In the genomic region with DNA sequence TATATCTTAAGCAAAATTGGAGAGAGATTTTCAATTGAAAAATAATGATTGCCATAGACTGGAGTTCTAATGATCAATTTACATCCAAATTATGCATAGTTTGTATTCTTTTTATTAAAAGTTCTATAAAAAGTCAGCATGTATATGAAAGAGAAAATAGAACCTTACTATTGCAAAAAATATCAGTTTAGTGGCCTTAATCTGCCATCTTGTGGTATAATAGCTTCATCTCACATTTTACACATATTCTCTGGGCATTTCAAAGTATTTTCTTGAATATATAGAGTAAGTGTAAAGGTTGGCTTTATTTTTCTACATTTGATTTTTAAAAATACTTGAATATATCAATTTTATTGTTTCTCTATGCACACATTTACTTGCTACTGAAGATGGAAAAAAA, we compare ENCODE assay signal across 12 cellular contexts.
A peak's percentile ranks its signal among the peaks of the same experiment; 100 is the strongest.
DNase-seq lines count a peak whose midpoint lies in the region; ATAC-seq and TF ChIP-seq lines count a peak whose summit lies in the region.
"Had no signal": no experiment of that assay in that cellular context is flagged by ENCODE, and none has a peak within 500 bp of the region (broad histone marks: within the 10 kb centered on the region; RNA-seq: fewer than 3 reads in every experiment).

No MANE protein-coding gene starts in this region.

- CTCF ChIA-PET in A673 (lab: Charles Lee) (interaction anchor here (0.6 kb wide), 1 partner anchor 552 kb away, joined by 5 read pairs; no protein-coding TSS in a partner anchor), PC-3 (lab: Charles Lee) (interaction anchor here (0.5 to 2.7 kb wide), 2 partner anchors 83 to 117 kb away, joined by 4 to 11 read pairs; no protein-coding TSS in a partner anchor)

- no peak for TF ChIP-seq POLR2A in body of pancreas (IDR thresholded peaks at IDR 0.05)

- no peak overlapping the region for H3K27ac ChIP-seq in A673 (ENCODE audit: low read depth, low read length, poor library complexity, severe bottlenecking)
- H3K27ac ChIP-seq in PC-3 (ENCODE audit: low read length), result no peak overlapping the region
- H3K27ac ChIP-seq in body of pancreas, result no peak overlapping the region
- H3K27ac ChIP-seq: skin epidermis, transverse colon had no signal

- H3K27me3 ChIP-seq in A673 (replicated peaks; ENCODE audit: insufficient read depth, low read depth, low read length, poor library complexity), result no peaks in the 10 kb centered on the region
- no peaks in the 10 kb centered on the region for H3K27me3 ChIP-seq in PC-3 (ENCODE audit: low read length)
- no peaks in the 10 kb centered on the region for H3K27me3 ChIP-seq in body of pancreas
- H3K27me3 ChIP-seq: transverse colon had no signal

- intact Hi-C loops in A673 (cut with micrococcal nuclease; ENCODE audit: unreplicated experiment), result loop anchor here (5.0 to 10.0 kb wide), 2 partner anchors 550 to 1872 kb away; no protein-coding TSS in a partner anchor
- intact Hi-C loops in PC-3 (cut with micrococcal nuclease), result loop anchor here (1.0 to 10.0 kb wide), 3 partner anchors 118 to 1872 kb away; no protein-coding TSS in a partner anchor
- intact Hi-C loops in body of pancreas (cut with DNase I), result no loop called here

- no peaks in the 10 kb centered on the region for H3K79me2 ChIP-seq in PC-3 (ENCODE audit: low read length)

- TF ChIP-seq CTCF in A673 (conservative IDR thresholded peaks at IDR 0.05; ENCODE audit: low read depth, low read length), result peak; percentile 43; the same call in 1 of the 2 replicates
- peak; percentile 59 for TF ChIP-seq CTCF in PC-3 (conservative IDR thresholded peaks at IDR 0.05; ENCODE audit: low read depth, low read length)
- no peak for TF ChIP-seq CTCF in body of pancreas (IDR thresholded peaks at IDR 0.05)

- H3K36me3 ChIP-seq in A673 (ENCODE audit: insufficient read depth, low read length, poor library complexity, severe bottlenecking), result no peaks in the 10 kb centered on the region
- H3K36me3 ChIP-seq in PC-3 (ENCODE audit: low read depth, low read length), result no peaks in the 10 kb centered on the region
- H3K36me3 ChIP-seq in body of pancreas (replicated peaks in 1 of 2; ENCODE audit: insufficient read depth in 1 of 2, low read depth in 2 of 2), result no peaks in the 10 kb centered on the region
- H3K36me3 ChIP-seq: transverse colon had no signal

- no peak for ATAC-seq in PC-3
- no peak for ATAC-seq in body of pancreas
- ATAC-seq in GM21786 (IDR thresholded peaks at IDR 0.05; ENCODE audit: unreplicated experiment), result no peak
- ATAC-seq in HG03521 (IDR thresholded peaks at IDR 0.05; ENCODE audit: unreplicated experiment), result no peak

- no peak overlapping the region for H3K4me2 ChIP-seq in PC-3 (ENCODE audit: low read length)

- BruUV-seq in A673 (replicated peaks; lab: Mats Ljungman, UMichigan) (no TSS peak), PC-3 (replicated peaks; lab: Mats Ljungman, UMichigan) (no TSS peak)

- H3K4me1 ChIP-seq in A673 (ENCODE audit: insufficient read depth, low read length, poor library complexity, severe bottlenecking) (no peaks in the 10 kb centered on the region), PC-3 (ENCODE audit: insufficient read depth, low read length) (0 out of 2 replicates have a peak, but pooled peaks cover 3% of the 10 kb centered on the region), body of pancreas (no peaks in the 10 kb centered on the region)
- H3K4me1 ChIP-seq: transverse colon had no signal

- H3K9me2 ChIP-seq in PC-3 (replicated peaks; ENCODE audit: low read length), result no peaks in the 10 kb centered on the region

- H3K9me3 ChIP-seq in A673 (ENCODE audit: low read depth, low read length, poor library complexity, severe bottlenecking) (no peaks in the 10 kb centered on the region), PC-3 (ENCODE audit: low read length) (no peaks in the 10 kb centered on the region), body of pancreas (no peaks in the 10 kb centered on the region)

- no peak overlapping the region for H3K9ac ChIP-seq in PC-3 (ENCODE audit: low read length)

- no peaks in the 10 kb centered on the region for H4K20me1 ChIP-seq in PC-3 (ENCODE audit: low read length)

- DNase-seq in A673 (ENCODE audit: low spot score) (peak; percentile 18), HCEC 1CT (peak; percentile 21), PC-3 (peak; percentile 59), fibroblast of peridontal ligament (ENCODE audit: extremely low read depth) (peak; percentile 2), body of pancreas (no peak)
- no peak for DNase-seq in effector CD8-positive, alpha-beta T cell (lab: John Stamatoyannopoulos, UW)
- DNase-seq: amniotic stem cell, T1000, transverse colon had no signal

- POLR2A ChIA-PET in A673 (lab: Charles Lee; ENCODE audit: low non-redundant PET), result no interaction called here
- POLR2A ChIA-PET in PC-3 (lab: Charles Lee; ENCODE audit: unreplicated experiment), result no interaction called here

- H3K4me3 ChIP-seq in A673 (ENCODE audit: low read depth, low read length, poor library complexity, severe bottlenecking) (no peak overlapping the region), PC-3 (ENCODE audit: low read length) (no peak overlapping the region), body of pancreas (no peak overlapping the region)
- H3K4me3 ChIP-seq: skin epidermis, transverse colon had no signal

- H3F3A ChIP-seq in PC-3 (ENCODE audit: low read length, unreplicated experiment), result no peaks in the 10 kb centered on the region

- H2AFZ ChIP-seq in PC-3 (ENCODE audit: low read length), result no peak overlapping the region

Comparison
In these comparisons a context has a peak if more than half of its experiments do, and no peak if none do; other contexts are left out.
1. DNase-seq: peak in A673 (single experiment), HCEC 1CT (single experiment), PC-3 (single experiment) and fibroblast of peridontal ligament (single experiment); none in body of pancreas (0 of 4) and effector CD8-positive, alpha-beta T cell (single experiment).
2. CTCF ChIP-seq: peak in A673 (single experiment) and PC-3 (single experiment); none in body of pancreas (0 of 7).